ENCODE assay signal across 1 cellular context in the genomic region with DNA sequence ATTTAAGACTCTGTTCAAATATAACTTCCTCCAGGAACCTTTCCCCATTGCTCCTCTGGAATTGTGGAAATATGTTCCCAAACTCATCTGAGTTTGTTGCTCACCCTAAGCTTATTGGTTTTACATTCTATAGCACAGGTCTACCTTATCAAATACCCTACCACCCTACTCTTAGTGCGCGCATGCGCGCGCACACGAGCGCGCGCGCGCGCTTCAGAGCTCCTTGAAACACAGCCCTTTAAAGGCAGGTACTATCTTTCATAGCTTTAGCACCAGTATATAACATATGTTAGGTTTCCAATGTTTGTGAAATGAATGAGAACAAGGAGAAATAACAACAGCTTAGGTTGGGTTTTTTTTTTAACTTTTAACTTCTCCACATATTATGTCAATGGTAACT.
TF ChIP-seq lines count a peak whose summit lies in the region.

No MANE protein-coding gene starts in this region.

TF ChIP-seq in HepG2, 621 proteins besides CTCF, POLR2A, EP300 and RAD21:
- TF ChIP-seq ZNF124 (CRISPR knock-in tag; IDR thresholded peaks at IDR 0.05) (no peak), AGO2 (optimal IDR thresholded peaks at IDR 0.05; ENCODE audit: low read depth, low read length) (peak; percentile 34)
